In the genomic region with DNA sequence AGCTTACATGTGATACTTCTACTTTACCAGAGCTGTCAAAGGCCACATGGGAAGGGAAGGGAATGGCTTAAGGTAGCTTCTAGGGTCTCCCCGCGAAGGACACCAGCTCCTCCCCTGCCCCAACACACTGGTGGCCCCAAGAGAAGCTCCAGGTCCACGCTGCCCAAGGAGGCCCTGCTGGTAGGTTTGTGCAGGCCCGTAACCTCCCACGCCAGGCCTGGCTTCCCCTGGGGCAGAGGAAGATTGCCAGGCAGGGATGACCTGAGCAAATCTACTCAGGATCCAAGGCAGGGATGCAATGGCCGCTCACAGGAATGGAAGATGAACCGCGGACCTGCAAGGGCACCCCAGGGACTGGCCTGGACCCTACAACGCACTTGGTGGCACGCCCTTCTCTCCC, we compare ENCODE assay signal across 18 cellular contexts.
DNase-seq lines count a peak whose midpoint lies in the region; ATAC-seq and TF ChIP-seq lines count a peak whose summit lies in the region.
"Had no signal": no experiment of that assay in that cellular context is flagged by ENCODE, and none has a peak within 500 bp of the region (broad histone marks: within the 10 kb centered on the region; RNA-seq: fewer than 3 reads in every experiment).

No MANE protein-coding gene starts in this region.

- DNase-seq in activated T-cell treated with anti-CD3 and anti-CD28 coated beads, Interleukin-2, amount 50 U/mL, for 1 hour, result peak; percentile 8
- DNase-seq in activated T-cell treated with anti-CD3 and anti-CD28 coated beads for 4 hours, result no peak
- peak; percentile 25 for DNase-seq in posterior vena cava (ENCODE audit: low spot score)
- DNase-seq in NCI-H1417 (lab: John Stamatoyannopoulos, UW), result no peak
- DNase-seq in DMS53 treated with DMSO at 0.1 percent for 48 hours (lab: John Stamatoyannopoulos, UW; ENCODE audit: unreplicated experiment), result no peak
- DNase-seq: 8988T; CD8-positive, alpha-beta memory T cell; COR-L47; DMS 273 treated with DMSO at 0.1 percent for 48 hours; DMS53; GOT3; HFFc6; IMR-90 had no signal

- intact Hi-C loops in posterior vena cava (cut with DNase I), result no loop called here

- TF ChIP-seq CTCF in VCaP (conservative IDR thresholded peaks at IDR 0.05), result no peak

- ATAC-seq in GM18861 (IDR thresholded peaks at IDR 0.05; ENCODE audit: unreplicated experiment), result no peak
- ATAC-seq: HCT116 had no signal

- peak overlapping the region; percentile 78; the same call in 1 of the 2 replicates for H3K27ac ChIP-seq in VCaP
- H3K27ac ChIP-seq: BLaER1, HL-60 had no signal

Comparison
In these comparisons a context has a peak if more than half of its experiments do, and no peak if none do; other contexts are left out.
1. DNase-seq: peak in activated T-cell treated with anti-CD3 and anti-CD28 coated beads, Interleukin-2, amount 50 U/mL, for 1 hour (single experiment) and posterior vena cava (single experiment); none in activated T-cell treated with anti-CD3 and anti-CD28 coated beads for 4 hours (single experiment), NCI-H1417 (0 of 3) and DMS53 treated with DMSO at 0.1 percent for 48 hours (single experiment).